Comparison of ENCODE assay signal across 14 cellular contexts in the genomic region with DNA sequence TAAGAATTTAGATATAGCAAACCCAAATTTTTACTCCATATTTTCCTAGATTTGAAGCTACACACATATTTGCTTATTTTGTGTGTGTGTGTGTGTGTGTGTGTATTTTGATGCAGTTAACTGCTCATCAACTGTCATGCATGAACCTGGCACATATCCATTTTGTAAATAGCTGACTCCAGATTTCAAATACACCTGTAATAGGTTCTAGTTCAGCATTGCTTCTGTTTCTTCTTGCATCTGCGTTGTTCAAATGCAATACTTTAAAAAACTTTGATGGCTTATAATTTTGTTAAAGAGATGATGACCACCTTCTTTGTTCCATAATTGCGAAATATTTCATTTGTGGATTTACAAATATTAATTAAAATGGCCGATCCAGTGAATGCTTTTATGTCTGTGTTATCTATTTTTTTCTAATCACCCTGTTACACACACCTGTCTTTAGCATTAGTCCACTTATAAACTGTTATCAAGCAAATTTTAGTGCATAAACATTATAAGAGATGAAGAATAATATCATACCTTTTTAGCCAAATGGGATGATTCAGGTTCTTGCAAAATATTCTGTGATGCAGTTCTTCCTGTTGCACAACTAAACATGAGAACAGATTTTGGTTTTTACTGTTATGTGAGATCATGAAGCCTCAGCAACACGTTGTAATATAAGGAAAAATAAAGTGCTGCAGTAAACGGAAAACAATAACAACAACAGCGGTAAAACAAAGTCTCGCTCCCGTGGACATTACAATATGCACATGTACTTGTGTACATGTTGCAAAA. TPM values are rescaled to one million over a fixed set of nuclear protein-coding genes. Genes with fewer than 3 reads are reported as not detected.
DNase-seq lines count a peak whose midpoint lies in the region; ATAC-seq and TF ChIP-seq lines count a peak whose summit lies in the region.
"Had no signal": no experiment of that assay in that cellular context is flagged by ENCODE, and none has a peak within 500 bp of the region (broad histone marks: within the 10 kb centered on the region; RNA-seq: fewer than 3 reads in every experiment).

No MANE protein-coding gene starts in this region.

- intact Hi-C loops in left lung (cut with DNase I) = loop anchor here (5.0 to 10.0 kb wide), 2 partner anchors 125 to 398 kb away; no protein-coding TSS in a partner anchor
- intact Hi-C loops in A673 (cut with micrococcal nuclease; ENCODE audit: unreplicated experiment) = loop anchor here (5.0 kb wide), 1 partner anchor 58 kb away; no protein-coding TSS in a partner anchor

- ATAC-seq in activated naive CD8-positive, alpha-beta T cell treated with anti-CD3 and anti-CD28 coated beads, Interleukin-2, amount 50 U/mL, for 24 hours = no peak
- ATAC-seq in left lung = no peak
- no peak for ATAC-seq in stimulated activated naive CD8-positive, alpha-beta T cell treated with anti-CD3 and anti-CD28 coated beads, Interleukin-15, Interleukin-2, amounts not matched to agents 100 U/mL and 50 U/mL, for 24 hours
- ATAC-seq: activated CD8-positive, alpha-beta T cell treated with anti-CD3 and anti-CD28 coated beads for 36 hours; CD8-positive, alpha-beta T cell had no signal

- CTCF ChIA-PET in A673 (lab: Charles Lee) = interaction anchor here (0.6 to 0.7 kb wide), 2 partner anchors 40 to 136 kb away, joined by 3 to 11 read pairs; no protein-coding TSS in a partner anchor

- H3K4me1 ChIP-seq in left lung = peaks cover 12 to 69% of the 10 kb centered on the region in 2 donors
- H3K4me1 ChIP-seq in A673 (ENCODE audit: insufficient read depth, low read length, poor library complexity, severe bottlenecking) = peaks cover 15% of the 10 kb centered on the region

- POLR2A ChIA-PET in A673 (lab: Charles Lee; ENCODE audit: low non-redundant PET) = no interaction called here

- no peaks in the 10 kb centered on the region for H3K9me3 Mint-ChIP-seq in activated naive CD8-positive, alpha-beta T cell treated with anti-CD3 and anti-CD28 coated beads, Interleukin-2, amount 50 U/mL, for 24 hours
- H3K9me3 Mint-ChIP-seq: activated CD8-positive, alpha-beta T cell treated with anti-CD3 and anti-CD28 coated beads for 36 hours; CD8-positive, alpha-beta T cell had no signal

- BruUV-seq in A673 (replicated peaks; lab: Mats Ljungman, UMichigan) = no TSS peak

- TF ChIP-seq CTCF in C4-2B (conservative IDR thresholded peaks at IDR 0.05) (no peak), left lung (IDR thresholded peaks at IDR 0.05) (no peak), A673 (conservative IDR thresholded peaks at IDR 0.05; ENCODE audit: low read depth, low read length) (no peak)

- H3K27me3 ChIP-seq in left lung = peaks cover 7 to 17% of the 10 kb centered on the region in 2 donors
- peaks cover 19% of the 10 kb centered on the region for H3K27me3 ChIP-seq in A673 (replicated peaks; ENCODE audit: insufficient read depth, low read depth, low read length, poor library complexity)

- peak; percentile 13 for DNase-seq in M059J (ENCODE audit: low read depth)
- no peak for DNase-seq in activated naive CD8-positive, alpha-beta T cell treated with anti-CD3 and anti-CD28 coated beads, Interleukin-2, amount 50 U/mL, for 24 hours
- DNase-seq in left lung = no peak
- DNase-seq in NCI-H1694 treated with DMSO at 0.1 percent for 48 hours (lab: John Stamatoyannopoulos, UW) = no peak
- DNase-seq in A673 (ENCODE audit: low spot score) = no peak
- no peak for DNase-seq in stimulated activated naive CD8-positive, alpha-beta T cell treated with anti-CD3 and anti-CD28 coated beads, Interleukin-15, Interleukin-2, amounts not matched to agents 100 U/mL and 50 U/mL, for 24 hours
- no peak for DNase-seq in T1000 (lab: John Stamatoyannopoulos, UW)
- DNase-seq: activated CD8-positive, alpha-beta T cell treated with anti-CD3 and anti-CD28 coated beads for 36 hours; CD8-positive, alpha-beta T cell; SJCRH30 had no signal

- no peak overlapping the region for H3K4me3 ChIP-seq in left lung
- H3K4me3 ChIP-seq in A673 (ENCODE audit: low read depth, low read length, poor library complexity, severe bottlenecking) = no peak overlapping the region
- H3K4me3 ChIP-seq: lung had no signal

- no peak overlapping the region for H3K4me3 Mint-ChIP-seq in activated naive CD8-positive, alpha-beta T cell treated with anti-CD3 and anti-CD28 coated beads, Interleukin-2, amount 50 U/mL, for 24 hours
- H3K4me3 Mint-ChIP-seq: CD8-positive, alpha-beta T cell had no signal

- H3K4me1 Mint-ChIP-seq in activated naive CD8-positive, alpha-beta T cell treated with anti-CD3 and anti-CD28 coated beads, Interleukin-2, amount 50 U/mL, for 24 hours = peaks cover 40% of the 10 kb centered on the region

- H3K36me3 Mint-ChIP-seq in activated naive CD8-positive, alpha-beta T cell treated with anti-CD3 and anti-CD28 coated beads, Interleukin-2, amount 50 U/mL, for 24 hours (ENCODE audit: low read depth) = no peaks in the 10 kb centered on the region
- H3K36me3 Mint-ChIP-seq: CD8-positive, alpha-beta T cell had no signal

- peak overlapping the region; percentile 33 for H3K27ac Mint-ChIP-seq in activated naive CD8-positive, alpha-beta T cell treated with anti-CD3 and anti-CD28 coated beads, Interleukin-2, amount 50 U/mL, for 24 hours

- H3K9me3 ChIP-seq in left lung = no peaks in the 10 kb centered on the region
- no peaks in the 10 kb centered on the region for H3K9me3 ChIP-seq in A673 (ENCODE audit: low read depth, low read length, poor library complexity, severe bottlenecking)
- H3K9me3 ChIP-seq: SJCRH30 had no signal

- H3K36me3 ChIP-seq in left lung = no peaks in the 10 kb centered on the region
- no peaks in the 10 kb centered on the region for H3K36me3 ChIP-seq in A673 (ENCODE audit: insufficient read depth, low read length, poor library complexity, severe bottlenecking)
- H3K36me3 ChIP-seq: SJCRH30 had no signal

- peak overlapping the region; percentile 87; the same call in 1 of the 2 replicates for H3K27ac ChIP-seq in C4-2B
- H3K27ac ChIP-seq in left lung = peak overlapping the region; percentile 96
- H3K27ac ChIP-seq in A673 (ENCODE audit: low read depth, low read length, poor library complexity, severe bottlenecking) = no peak overlapping the region

- peaks cover 9% of the 10 kb centered on the region for H3K27me3 Mint-ChIP-seq in activated naive CD8-positive, alpha-beta T cell treated with anti-CD3 and anti-CD28 coated beads, Interleukin-2, amount 50 U/mL, for 24 hours

RNA-seq across cellular contexts. Expression of a gene that starts 12.7 kb away (rescaled TPM):
- total RNA-seq in M059J (2014; rRNA removed; shearing (Covaris generic)) = 784 and 824 TPM in 2 replicates
- total RNA-seq in left lung (100 to 1,000 TPM; 671 to 868 TPM), A673 (2021) (140 and 151 TPM in 2 replicates)

RNA-seq across cellular contexts. Expression of a gene that starts 39.4 kb away (rescaled TPM):
- not detected in 2 replicates for total RNA-seq in M059J (2014; rRNA removed; shearing (Covaris generic))
- total RNA-seq in left lung = not detected
- total RNA-seq in A673 (2021) = not detected in 2 replicates
- total RNA-seq: activated CD8-positive, alpha-beta T cell treated with anti-CD3 and anti-CD28 coated beads for 36 hours; CD8-positive, alpha-beta T cell; frontal cortex; lung; pulmonary artery endothelial cell; SJCRH30 had no signal

RNA-seq across cellular contexts. Expression of a gene that starts 55.8 kb away (rescaled TPM):
- 120 and 154 TPM in 2 replicates for total RNA-seq in M059J (2014; rRNA removed; shearing (Covaris generic))
- total RNA-seq in left lung (1,000 to 10,000 TPM; 1,069 to 1,250 TPM), A673 (2021) (34.0 and 42.4 TPM in 2 replicates)
